In genomic region chr10:46052057-46052790, GRCh38 we compare ENCODE assay signal across 1 cellular context.
A peak's percentile ranks its signal among the peaks of the same experiment; 100 is the strongest.
TF ChIP-seq lines count a peak whose summit lies in the region.

No MANE protein-coding gene starts in this region.

TF ChIP-seq in HepG2, 621 proteins besides CTCF, POLR2A, EP300 and RAD21 (continued from another document and continues in another):
- no peak for TF ChIP-seq TSC22D2 (CRISPR knock-in tag; IDR thresholded peaks at IDR 0.05; ENCODE audit: borderline replicate concordance)
- no peak for TF ChIP-seq NFE2L2 (IDR thresholded peaks at IDR 0.05; ENCODE audit: low read length)
- peak; percentile 98 for TF ChIP-seq FOXA3 (CRISPR knock-in tag; IDR thresholded peaks at IDR 0.05)
- TF ChIP-seq SIX4 (CRISPR knock-in tag; IDR thresholded peaks at IDR 0.05): peak; percentile 82; the same call in 1 of the 2 replicates
- TF ChIP-seq WIZ (CRISPR knock-in tag; IDR thresholded peaks at IDR 0.05): no peak
- peak; percentile 70; the same call in 1 of the 2 replicates for TF ChIP-seq ZNF558 (CRISPR knock-in tag; IDR thresholded peaks at IDR 0.05; ENCODE audit: borderline replicate concordance)
- TF ChIP-seq MIER2 (CRISPR knock-in tag; IDR thresholded peaks at IDR 0.05): no peak
- TF ChIP-seq, protein P1, sequence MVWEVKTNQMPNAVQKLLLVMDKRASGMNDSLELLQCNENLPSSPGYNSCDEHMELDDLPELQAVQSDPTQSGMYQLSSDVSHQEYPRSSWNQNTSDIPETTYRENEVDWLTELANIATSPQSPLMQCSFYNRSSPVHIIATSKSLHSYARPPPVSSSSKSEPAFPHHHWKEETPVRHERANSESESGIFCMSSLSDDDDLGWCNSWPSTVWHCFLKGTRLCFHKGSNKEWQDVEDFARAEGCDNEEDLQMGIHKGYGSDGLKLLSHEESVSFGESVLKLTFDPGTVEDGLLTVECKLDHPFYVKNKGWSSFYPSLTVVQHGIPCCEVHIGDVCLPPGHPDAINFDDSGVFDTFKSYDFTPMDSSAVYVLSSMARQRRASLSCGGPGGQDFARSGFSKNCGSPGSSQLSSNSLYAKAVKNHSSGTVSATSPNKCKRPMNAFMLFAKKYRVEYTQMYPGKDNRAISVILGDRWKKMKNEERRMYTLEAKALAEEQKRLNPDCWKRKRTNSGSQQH (CRISPR knock-in tag; IDR thresholded peaks at IDR 0.05; ENCODE audit: low read depth): peak; percentile 27; the same call in 1 of the 2 replicates
- TF ChIP-seq YEATS4 (CRISPR knock-in tag; IDR thresholded peaks at IDR 0.05; ENCODE audit: borderline replicate concordance): peak; percentile 71
- no peak; the same call in 1 of the 2 replicates for TF ChIP-seq ZNF761 (CRISPR knock-in tag; conservative IDR thresholded peaks at IDR 0.05)
- TF ChIP-seq, protein P2, sequence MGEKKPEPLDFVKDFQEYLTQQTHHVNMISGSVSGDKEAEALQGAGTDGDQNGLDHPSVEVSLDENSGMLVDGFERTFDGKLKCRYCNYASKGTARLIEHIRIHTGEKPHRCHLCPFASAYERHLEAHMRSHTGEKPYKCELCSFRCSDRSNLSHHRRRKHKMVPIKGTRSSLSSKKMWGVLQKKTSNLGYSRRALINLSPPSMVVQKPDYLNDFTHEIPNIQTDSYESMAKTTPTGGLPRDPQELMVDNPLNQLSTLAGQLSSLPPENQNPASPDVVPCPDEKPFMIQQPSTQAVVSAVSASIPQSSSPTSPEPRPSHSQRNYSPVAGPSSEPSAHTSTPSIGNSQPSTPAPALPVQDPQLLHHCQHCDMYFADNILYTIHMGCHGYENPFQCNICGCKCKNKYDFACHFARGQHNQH (CRISPR knock-in tag; IDR thresholded peaks at IDR 0.05): peak; percentile 98
- no peak for TF ChIP-seq E2F5 (CRISPR knock-in tag; conservative IDR thresholded peaks at IDR 0.05)
- TF ChIP-seq NCOA5 (CRISPR knock-in tag; IDR thresholded peaks at IDR 0.05): no peak
- peak; percentile 92 for TF ChIP-seq CREM (IDR thresholded peaks at IDR 0.05)
- TF ChIP-seq CREM (CRISPR knock-in tag; IDR thresholded peaks at IDR 0.05): no peak
- TF ChIP-seq HOXD1 (CRISPR knock-in tag; IDR thresholded peaks at IDR 0.05): peak; percentile 60; the same call in 1 of the 2 replicates
- peak; percentile 72; the same call in 1 of the 2 replicates for TF ChIP-seq ZNF430 (CRISPR knock-in tag; IDR thresholded peaks at IDR 0.05)
- TF ChIP-seq TEAD2 (CRISPR knock-in tag; IDR thresholded peaks at IDR 0.05): no peak
- TF ChIP-seq, protein P3, sequence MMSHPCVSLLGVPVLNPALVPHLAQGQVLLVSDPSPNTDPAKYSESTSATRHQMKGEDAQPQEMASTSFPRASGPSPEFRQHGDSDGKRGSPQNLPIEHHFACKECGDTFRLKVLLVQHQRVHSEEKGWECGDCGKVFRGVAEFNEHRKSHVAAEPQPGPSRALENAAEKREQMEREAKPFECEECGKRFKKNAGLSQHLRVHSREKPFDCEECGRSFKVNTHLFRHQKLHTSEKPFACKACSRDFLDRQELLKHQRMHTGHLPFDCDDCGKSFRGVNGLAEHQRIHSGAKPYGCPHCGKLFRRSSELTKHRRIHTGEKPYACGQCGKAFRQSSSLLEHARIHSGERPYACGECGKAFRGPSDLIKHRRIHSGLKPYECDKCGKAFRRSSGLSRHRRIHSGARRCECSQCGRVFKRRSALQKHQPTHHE (CRISPR knock-in tag; IDR thresholded peaks at IDR 0.05; ENCODE audit: borderline replicate concordance): 0 out of 2 replicates have a peak, but pooled peaks have one; percentile 61
- TF ChIP-seq FUBP1 (CRISPR knock-in tag; IDR thresholded peaks at IDR 0.05; ENCODE audit: borderline replicate concordance): no peak
- peak; percentile 62 for TF ChIP-seq THAP11 (CRISPR knock-in tag; IDR thresholded peaks at IDR 0.05)
- TF ChIP-seq NCOA1 (CRISPR knock-in tag; IDR thresholded peaks at IDR 0.05): no peak
- peak; percentile 53; the same call in 1 of the 2 replicates for TF ChIP-seq MXD4 (CRISPR knock-in tag; IDR thresholded peaks at IDR 0.05)
- TF ChIP-seq HDAC2 (CRISPR knock-in tag; IDR thresholded peaks at IDR 0.05): peak; percentile 99
- peak; percentile 44; the same call in 1 of the 2 replicates for TF ChIP-seq ZNF556 (CRISPR knock-in tag; IDR thresholded peaks at IDR 0.05; ENCODE audit: borderline replicate concordance)
- peak; percentile 97 for TF ChIP-seq PRDM10 (CRISPR knock-in tag; IDR thresholded peaks at IDR 0.05; ENCODE audit: low read depth)
- TF ChIP-seq, protein P4, sequence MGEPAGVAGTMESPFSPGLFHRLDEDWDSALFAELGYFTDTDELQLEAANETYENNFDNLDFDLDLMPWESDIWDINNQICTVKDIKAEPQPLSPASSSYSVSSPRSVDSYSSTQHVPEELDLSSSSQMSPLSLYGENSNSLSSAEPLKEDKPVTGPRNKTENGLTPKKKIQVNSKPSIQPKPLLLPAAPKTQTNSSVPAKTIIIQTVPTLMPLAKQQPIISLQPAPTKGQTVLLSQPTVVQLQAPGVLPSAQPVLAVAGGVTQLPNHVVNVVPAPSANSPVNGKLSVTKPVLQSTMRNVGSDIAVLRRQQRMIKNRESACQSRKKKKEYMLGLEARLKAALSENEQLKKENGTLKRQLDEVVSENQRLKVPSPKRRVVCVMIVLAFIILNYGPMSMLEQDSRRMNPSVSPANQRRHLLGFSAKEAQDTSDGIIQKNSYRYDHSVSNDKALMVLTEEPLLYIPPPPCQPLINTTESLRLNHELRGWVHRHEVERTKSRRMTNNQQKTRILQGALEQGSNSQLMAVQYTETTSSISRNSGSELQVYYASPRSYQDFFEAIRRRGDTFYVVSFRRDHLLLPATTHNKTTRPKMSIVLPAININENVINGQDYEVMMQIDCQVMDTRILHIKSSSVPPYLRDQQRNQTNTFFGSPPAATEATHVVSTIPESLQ (CRISPR knock-in tag; conservative IDR thresholded peaks at IDR 0.05): no peak
- TF ChIP-seq, protein P5, sequence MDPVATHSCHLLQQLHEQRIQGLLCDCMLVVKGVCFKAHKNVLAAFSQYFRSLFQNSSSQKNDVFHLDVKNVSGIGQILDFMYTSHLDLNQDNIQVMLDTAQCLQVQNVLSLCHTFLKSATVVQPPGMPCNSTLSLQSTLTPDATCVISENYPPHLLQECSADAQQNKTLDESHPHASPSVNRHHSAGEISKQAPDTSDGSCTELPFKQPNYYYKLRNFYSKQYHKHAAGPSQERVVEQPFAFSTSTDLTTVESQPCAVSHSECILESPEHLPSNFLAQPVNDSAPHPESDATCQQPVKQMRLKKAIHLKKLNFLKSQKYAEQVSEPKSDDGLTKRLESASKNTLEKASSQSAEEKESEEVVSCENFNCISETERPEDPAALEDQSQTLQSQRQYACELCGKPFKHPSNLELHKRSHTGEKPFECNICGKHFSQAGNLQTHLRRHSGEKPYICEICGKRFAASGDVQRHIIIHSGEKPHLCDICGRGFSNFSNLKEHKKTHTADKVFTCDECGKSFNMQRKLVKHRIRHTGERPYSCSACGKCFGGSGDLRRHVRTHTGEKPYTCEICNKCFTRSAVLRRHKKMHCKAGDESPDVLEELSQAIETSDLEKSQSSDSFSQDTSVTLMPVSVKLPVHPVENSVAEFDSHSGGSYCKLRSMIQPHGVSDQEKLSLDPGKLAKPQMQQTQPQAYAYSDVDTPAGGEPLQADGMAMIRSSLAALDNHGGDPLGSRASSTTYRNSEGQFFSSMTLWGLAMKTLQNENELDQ (CRISPR knock-in tag; IDR thresholded peaks at IDR 0.05; ENCODE audit: borderline replicate concordance): no peak
- TF ChIP-seq SCMH1 (CRISPR knock-in tag; IDR thresholded peaks at IDR 0.05; ENCODE audit: borderline replicate concordance): no peak
- no peak for TF ChIP-seq SMAD9 (CRISPR knock-in tag; IDR thresholded peaks at IDR 0.05)
- 0 out of 2 replicates have a peak, but pooled peaks have one; percentile 17 for TF ChIP-seq ZBTB8A (CRISPR knock-in tag; IDR thresholded peaks at IDR 0.05; ENCODE audit: borderline replicate concordance, low read depth)
- TF ChIP-seq ELF3 (CRISPR knock-in tag; IDR thresholded peaks at IDR 0.05): peak; percentile 93
- peak; percentile 24; the same call in 1 of the 2 replicates for TF ChIP-seq KDM3A (CRISPR knock-in tag; IDR thresholded peaks at IDR 0.05; ENCODE audit: low read depth)
- peak; percentile 93 for TF ChIP-seq RXRB (CRISPR knock-in tag; IDR thresholded peaks at IDR 0.05; ENCODE audit: borderline replicate concordance)
- TF ChIP-seq ZFP41 (CRISPR knock-in tag; IDR thresholded peaks at IDR 0.05; ENCODE audit: borderline replicate concordance): no peak
- TF ChIP-seq NFKBIZ (CRISPR knock-in tag; IDR thresholded peaks at IDR 0.05): 0 out of 2 replicates have a peak, but pooled peaks have one; percentile 83
- TF ChIP-seq, protein P6, sequence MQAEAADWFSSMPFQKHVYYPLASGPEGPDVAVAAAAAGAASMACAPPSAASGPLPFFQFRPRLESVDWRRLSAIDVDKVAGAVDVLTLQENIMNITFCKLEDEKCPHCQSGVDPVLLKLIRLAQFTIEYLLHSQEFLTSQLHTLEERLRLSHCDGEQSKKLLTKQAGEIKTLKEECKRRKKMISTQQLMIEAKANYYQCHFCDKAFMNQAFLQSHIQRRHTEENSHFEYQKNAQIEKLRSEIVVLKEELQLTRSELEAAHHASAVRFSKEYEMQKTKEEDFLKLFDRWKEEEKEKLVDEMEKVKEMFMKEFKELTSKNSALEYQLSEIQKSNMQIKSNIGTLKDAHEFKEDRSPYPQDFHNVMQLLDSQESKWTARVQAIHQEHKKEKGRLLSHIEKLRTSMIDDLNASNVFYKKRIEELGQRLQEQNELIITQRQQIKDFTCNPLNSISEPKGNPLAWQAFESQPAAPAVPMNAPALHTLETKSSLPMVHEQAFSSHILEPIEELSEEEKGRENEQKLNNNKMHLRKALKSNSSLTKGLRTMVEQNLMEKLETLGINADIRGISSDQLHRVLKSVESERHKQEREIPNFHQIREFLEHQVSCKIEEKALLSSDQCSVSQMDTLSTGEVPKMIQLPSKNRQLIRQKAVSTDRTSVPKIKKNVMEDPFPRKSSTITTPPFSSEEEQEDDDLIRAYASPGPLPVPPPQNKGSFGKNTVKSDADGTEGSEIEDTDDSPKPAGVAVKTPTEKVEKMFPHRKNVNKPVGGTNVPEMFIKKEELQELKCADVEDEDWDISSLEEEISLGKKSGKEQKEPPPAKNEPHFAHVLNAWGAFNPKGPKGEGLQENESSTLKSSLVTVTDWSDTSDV (CRISPR knock-in tag; IDR thresholded peaks at IDR 0.05): no peak
- TF ChIP-seq JARID2 (CRISPR knock-in tag; IDR thresholded peaks at IDR 0.05; ENCODE audit: insufficient replicate concordance): no peak
- TF ChIP-seq POLR2AphosphoS5 (IDR thresholded peaks at IDR 0.05; ENCODE audit: low read depth, low read length): no peak
- TF ChIP-seq ZNF891 (CRISPR knock-in tag; IDR thresholded peaks at IDR 0.05): no peak
- TF ChIP-seq ZFP36 (IDR thresholded peaks at IDR 0.05; ENCODE audit: borderline replicate concordance, low read depth, low read length, partially characterized antibody): no peak
- TF ChIP-seq TCF12 (IDR thresholded peaks at IDR 0.05): no peak
- peak; percentile 94 for TF ChIP-seq TCF12 (CRISPR knock-in tag; IDR thresholded peaks at IDR 0.05)
- TF ChIP-seq CSRNP2 (CRISPR knock-in tag; conservative IDR thresholded peaks at IDR 0.05; ENCODE audit: low read depth): no peak
- no peak for TF ChIP-seq ZNF839 (CRISPR knock-in tag; IDR thresholded peaks at IDR 0.05; ENCODE audit: borderline replicate concordance)
- peak; percentile 87; the same call in 1 of the 2 replicates for TF ChIP-seq AHR (CRISPR knock-in tag; IDR thresholded peaks at IDR 0.05)
